ENCODE assay signal across 20 cellular contexts in the genomic region with DNA sequence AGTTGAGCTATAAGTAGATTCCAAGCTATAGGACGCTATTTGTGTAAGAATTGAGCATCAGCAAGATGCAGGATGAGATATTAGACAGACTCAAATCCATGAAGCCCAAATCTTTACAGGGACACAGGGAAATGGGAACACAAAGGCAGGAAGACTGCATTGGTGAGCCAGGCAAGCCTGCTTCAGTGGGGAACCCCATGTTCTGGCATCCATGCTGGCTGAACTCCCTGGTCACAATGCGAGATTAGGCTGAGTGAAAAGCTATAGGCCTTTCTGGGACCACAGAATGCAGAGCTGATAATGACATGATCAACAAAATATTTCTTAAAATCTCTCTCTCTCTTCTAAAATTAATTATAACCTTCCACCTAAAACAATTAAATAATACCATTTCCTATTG.
DNase-seq lines count a peak whose midpoint lies in the region; ATAC-seq, FAIRE-seq and TF ChIP-seq lines count a peak whose summit lies in the region.
"Had no signal": no experiment of that assay in that cellular context is flagged by ENCODE, and none has a peak within 500 bp of the region (broad histone marks: within the 10 kb centered on the region; RNA-seq: fewer than 3 reads in every experiment).

No MANE protein-coding gene starts in this region.

- POLR2A ChIA-PET in H1 (lab: Charles Lee; ENCODE audit: partially characterized antibody), result no interaction called here

- no peak for TF ChIP-seq POLR2A in H1 (IDR thresholded peaks at IDR 0.05; ENCODE audit: control extremely low read depth in 1 of 2, low read depth in 2 of 2, low read length in 2 of 2)

- H3K14ac ChIP-seq in H1 (ENCODE audit: insufficient read length) (no peak overlapping the region), neuronal stem cell (ENCODE audit: low read length) (no peak overlapping the region)

- H2AK5ac ChIP-seq in H1 (ENCODE audit: low read depth, low read length), result no peak overlapping the region
- no peak overlapping the region for H2AK5ac ChIP-seq in neuronal stem cell (ENCODE audit: low read depth, low read length)

- H4K8ac ChIP-seq in H1 (ENCODE audit: extremely low read depth, insufficient read depth, low read length) (no peak overlapping the region), neuronal stem cell (ENCODE audit: low read depth, low read length) (no peak overlapping the region)

- H2AFZ ChIP-seq in H1 (ENCODE audit: low read length), result 0 out of 2 replicates have a peak overlapping the region, but pooled peaks have one; percentile 83
- H2AFZ ChIP-seq in neuronal stem cell (ENCODE audit: low read length), result peak overlapping the region; percentile 53

- H3K9ac ChIP-seq in H1 (replicated peaks in 1 of 4; ENCODE audit: extremely low read depth in 1 of 4, low read depth in 3 of 4, low read length in 3 of 4) (no peak overlapping the region), neuronal stem cell (ENCODE audit: low read depth, low read length, poor library complexity) (no peak overlapping the region)
- H3K9ac ChIP-seq: BLaER1 treated with 17β-estradiol and CSF1 and Interleukin-3, amounts not matched to agents 10 nM and 100 nM had no signal

- H4K91ac ChIP-seq in H1 (replicated peaks; ENCODE audit: insufficient read length, low read length) (peak overlapping the region; percentile 25), neuronal stem cell (ENCODE audit: low read depth, low read length, poor library complexity) (no peak overlapping the region)

- H3K4me3 ChIP-seq in right cardiac atrium (ENCODE audit: low read length) (no peak overlapping the region), H1 (ENCODE audit: extremely low read depth in 1 of 4, insufficient read depth in 2 of 4, low read depth in 3 of 4, low read length in 4 of 4) (no peak overlapping the region), neuronal stem cell (ENCODE audit: low read length in 2 of 2) (no peak overlapping the region)
- H3K4me3 ChIP-seq: A549; BLaER1 treated with 17β-estradiol and CSF1 and Interleukin-3, amounts not matched to agents 10 nM and 100 nM had no signal

- H3K23ac ChIP-seq in H1 (ENCODE audit: insufficient read length) (no peak overlapping the region), neuronal stem cell (ENCODE audit: low read depth, low read length, poor library complexity) (no peak overlapping the region)

- CTCF ChIA-PET in H1 (lab: Charles Lee; ENCODE audit: partially characterized antibody), result interaction anchor here (0.9 to 3.0 kb wide), 5 partner anchors 11 to 148 kb away, joined by 3 to 13 read pairs (median 4); no protein-coding TSS in a partner anchor

- ATAC-seq in Right ventricle myocardium superior (ENCODE audit: poor library complexity) (peak; percentile 39), right cardiac atrium (no peak)
- ATAC-seq: A549; CD8-positive, alpha-beta T cell had no signal

- H2BK20ac ChIP-seq in H1 (ENCODE audit: low read length), result peak overlapping the region; percentile 24; the same call in 1 of the 2 replicates

- H3K4me2 ChIP-seq in H1 (ENCODE audit: insufficient read depth in 1 of 2, low read depth in 2 of 2, low read length in 2 of 2), result no peak overlapping the region
- no peak overlapping the region for H3K4me2 ChIP-seq in neuronal stem cell (ENCODE audit: insufficient read depth, low read length, poor library complexity, severe bottlenecking)
- H3K4me2 ChIP-seq: A549; BLaER1 treated with 17β-estradiol and CSF1 and Interleukin-3, amounts not matched to agents 10 nM and 100 nM had no signal

- no peak overlapping the region; the same call in 1 of the 2 replicates for H2BK12ac ChIP-seq in H1 (ENCODE audit: low read depth, low read length)
- no peak overlapping the region for H2BK12ac ChIP-seq in neuronal stem cell (ENCODE audit: low read length)

- no peak overlapping the region for H3K18ac ChIP-seq in H1 (ENCODE audit: extremely low read depth, low read length)
- H3K18ac ChIP-seq in neuronal stem cell (ENCODE audit: low read length), result no peak overlapping the region

- H3K27ac ChIP-seq in right cardiac atrium (ENCODE audit: low read length) (no peak overlapping the region), H1 (ENCODE audit: low read depth, low read length) (no peak overlapping the region), neuronal stem cell (replicated peaks; ENCODE audit: low read length) (no peak overlapping the region)
- H3K27ac ChIP-seq: 22Rv1; A549; BLaER1 treated with 17β-estradiol and CSF1 and Interleukin-3, amounts not matched to agents 10 nM and 100 nM; C4-2B had no signal

- H3K4me1 ChIP-seq in right cardiac atrium (ENCODE audit: control insufficient read depth, insufficient read depth, low read length), result no peaks in the 10 kb centered on the region
- H3K4me1 ChIP-seq in H1 (replicated peaks in 1 of 4; ENCODE audit: control insufficient read depth in 3 of 4, insufficient read depth in 4 of 4, low read length in 3 of 4), result peaks cover under 1 to 13% (median 3%) of the 10 kb centered on the region in 4 experiments; a peak in 5 of 7 replicates
- H3K4me1 ChIP-seq in neuronal stem cell (ENCODE audit: control insufficient read depth in 2 of 2, insufficient read depth in 1 of 2, low read depth in 1 of 2, low read length in 2 of 2), result peaks cover 3 to 4% of the 10 kb centered on the region in 2 donors
- H3K4me1 ChIP-seq: A549, Caco-2 had no signal

- no peaks in the 10 kb centered on the region for H3K23me2 ChIP-seq in H1 (ENCODE audit: low read depth, low read length)

- H3K79me1 ChIP-seq in H1 (ENCODE audit: low read depth, low read length), result no peaks in the 10 kb centered on the region
- H3K79me1 ChIP-seq in neuronal stem cell (ENCODE audit: low read depth, low read length), result no peaks in the 10 kb centered on the region

- no peak for TF ChIP-seq CTCF in H1 (IDR thresholded peaks at IDR 0.05; ENCODE audit: control extremely low read depth in 1 of 3, insufficient read depth in 1 of 3, low read depth in 1 of 3, low read length in 3 of 3)

- no peaks in the 10 kb centered on the region for H4K20me1 ChIP-seq in H1 (replicated peaks in 1 of 2; ENCODE audit: control insufficient read depth in 1 of 2, insufficient read depth in 2 of 2, low read length in 2 of 2)
- H4K20me1 ChIP-seq: BLaER1 treated with 17β-estradiol and CSF1 and Interleukin-3, amounts not matched to agents 10 nM and 100 nM had no signal

- intact Hi-C loops in Right ventricle myocardium superior (cut with DNase I) (no loop called here), right cardiac atrium (cut with DNase I) (no loop called here)

- no peak overlapping the region for H4K5ac ChIP-seq in H1 (ENCODE audit: insufficient read length, low read depth, low read length)

- no peaks in the 10 kb centered on the region for H3K27me3 ChIP-seq in right cardiac atrium (ENCODE audit: control insufficient read depth, insufficient read depth)
- no peaks in the 10 kb centered on the region for H3K27me3 ChIP-seq in H1 (replicated peaks in 1 of 4; ENCODE audit: control insufficient read depth in 3 of 4, extremely low read depth in 1 of 4, insufficient read depth in 3 of 4, low read length in 3 of 4)
- H3K27me3 ChIP-seq in neuronal stem cell (ENCODE audit: control insufficient read depth in 3 of 3, insufficient read depth in 3 of 3, low read depth in 1 of 3, low read length in 3 of 3), result no peaks in the 10 kb centered on the region
- H3K27me3 ChIP-seq: BLaER1 treated with 17β-estradiol and CSF1 and Interleukin-3, amounts not matched to agents 10 nM and 100 nM had no signal

- WGBS in right cardiac atrium, result 78% methylated on average over 2 of the region's 2 CpGs
- WGBS in H1 (ENCODE audit: extremely low coverage in 1 of 2, insufficient coverage in 1 of 2, insufficient read length in 1 of 2, insufficient replicate concordance in 2 of 2, low coverage in 1 of 2, low lambda C conversion rate in 2 of 2, missing lambda C conversion rate in 1 of 2), 2 experiments, result 94% methylated on average over 2 of the region's 2 CpGs; no CpG with 5 or more reads in 1 of the 2 experiments
- WGBS in neuronal stem cell (ENCODE audit: extremely low coverage in 2 of 2, insufficient read length in 2 of 2, insufficient replicate concordance in 1 of 2), 2 donors, result no CpG with 5 or more reads among the region's 2 CpGs

- H2BK120ac ChIP-seq in H1 (replicated peaks; ENCODE audit: low read depth, low read length) (peak overlapping the region; percentile 13), neuronal stem cell (ENCODE audit: low read depth, low read length) (no peak overlapping the region)

- H2BK15ac ChIP-seq in H1 (ENCODE audit: low read length) (peak overlapping the region; percentile 96; the same call in 1 of the 2 replicates), neuronal stem cell (ENCODE audit: low read length) (no peak overlapping the region)

- DNase-seq in Right ventricle myocardium superior (no peak), right cardiac atrium (no peak), H1 (ENCODE audit: low read depth in 1 of 2, low spot score in 2 of 2) (no peak), neuronal stem cell (ENCODE audit: low spot score) (no peak), epidermal melanocyte (ENCODE audit: insufficient read length, low spot score) (no peak)
- DNase-seq: AML-193; Caco-2; Calu3; CD4-positive, alpha-beta T cell; CD8-positive, alpha-beta T cell; DMS79 treated with DMSO at 0.1 percent for 48 hours; GF-D8 had no signal

- H3K36me3 ChIP-seq in H1 (ENCODE audit: control insufficient read depth in 2 of 4, insufficient read depth in 4 of 4, low read length in 3 of 4) (no peaks in the 10 kb centered on the region), neuronal stem cell (replicated peaks in 1 of 2; ENCODE audit: control insufficient read depth in 2 of 2, insufficient read depth in 2 of 2, low read length in 2 of 2) (no peaks in the 10 kb centered on the region)
- H3K36me3 ChIP-seq: BLaER1 treated with 17β-estradiol and CSF1 and Interleukin-3, amounts not matched to agents 10 nM and 100 nM had no signal

- no peak for FAIRE-seq in H1 (lab: Jason Lieb, UNC)
- FAIRE-seq: A549, D721Med, G401.6, GM12891, GM19239 had no signal

- no peaks in the 10 kb centered on the region for H3K79me2 ChIP-seq in H1 (ENCODE audit: control insufficient read depth in 1 of 2, insufficient read depth in 2 of 2, low read length in 2 of 2)

- H3K9me3 ChIP-seq in right cardiac atrium (ENCODE audit: control insufficient read depth, low read length), result no peaks in the 10 kb centered on the region
- H3K9me3 ChIP-seq in H1 (ENCODE audit: insufficient read depth in 2 of 2, low read depth in 1 of 2, low read length in 1 of 2), result no peaks in the 10 kb centered on the region; a peak in 1 of 4 replicates
- peaks cover 0 to 2% of the 10 kb centered on the region in 2 donors for H3K9me3 ChIP-seq in neuronal stem cell (replicated peaks in 1 of 2; ENCODE audit: control insufficient read depth in 2 of 2, insufficient read depth in 1 of 2, low read depth in 1 of 2, low read length in 2 of 2)
- H3K9me3 ChIP-seq: A549; BLaER1 treated with 17β-estradiol and CSF1 and Interleukin-3, amounts not matched to agents 10 nM and 100 nM; Caco-2 had no signal

- no peak overlapping the region for H3K4ac ChIP-seq in H1 (replicated peaks; ENCODE audit: insufficient read length, low read depth, low read length)
- no peak overlapping the region for H3K4ac ChIP-seq in neuronal stem cell (ENCODE audit: low read length)

- H2BK5ac ChIP-seq in H1 (ENCODE audit: low read depth, low read length) (no peak overlapping the region; the same call in 1 of the 2 replicates), neuronal stem cell (ENCODE audit: low read length) (no peak overlapping the region)

- TF ChIP-seq EP300 in H1 (IDR thresholded peaks at IDR 0.05; ENCODE audit: borderline replicate concordance in 1 of 2, low read depth in 2 of 2, low read length in 2 of 2), result no peak

- no peak for TF ChIP-seq RAD21 in H1 (IDR thresholded peaks at IDR 0.05 in 1 of 2, conservative IDR thresholded peaks at IDR 0.05 in 1 of 2; ENCODE audit: low read depth in 2 of 2, low read length in 2 of 2)

- H3K56ac ChIP-seq in H1 (replicated peaks; ENCODE audit: insufficient read length, low read depth, low read length), result no peak overlapping the region
